ENCODE assay signal across 21 cellular contexts in the genomic region with DNA sequence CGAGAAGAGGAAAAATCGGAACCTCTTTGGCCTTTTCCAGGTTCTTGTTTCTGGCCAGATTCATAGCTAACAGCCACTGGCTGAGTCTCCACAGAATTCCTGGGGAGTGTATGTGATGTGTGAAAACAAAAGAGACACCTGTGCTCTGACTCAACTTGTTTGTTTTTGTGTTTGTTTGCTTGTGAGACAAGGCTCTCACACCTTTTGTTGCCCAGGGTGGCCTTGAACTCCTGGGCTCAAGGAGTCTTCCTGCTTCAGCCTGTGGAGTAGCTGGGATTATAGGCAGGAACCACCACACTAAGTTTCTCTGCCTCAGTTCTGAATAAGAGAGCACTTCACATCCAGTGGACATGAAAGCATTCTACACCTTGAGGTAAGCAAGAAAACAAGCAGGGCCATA. TPM values are rescaled to one million over a fixed set of nuclear protein-coding genes. Genes with fewer than 3 reads are reported as not detected.
DNase-seq lines count a peak whose midpoint lies in the region; ATAC-seq and TF ChIP-seq lines count a peak whose summit lies in the region.
"Had no signal": no experiment of that assay in that cellular context is flagged by ENCODE, and none has a peak within 500 bp of the region (broad histone marks: within the 10 kb centered on the region; RNA-seq: fewer than 3 reads in every experiment).

No MANE protein-coding gene starts in this region.

- peaks cover 13% of the 10 kb centered on the region for H3K4me1 ChIP-seq in CD8-positive, alpha-beta memory T cell (ENCODE audit: insufficient read depth, low read length)
- peaks cover 22% of the 10 kb centered on the region for H3K4me1 ChIP-seq in GM23338 (ENCODE audit: insufficient read depth)
- no peaks in the 10 kb centered on the region for H3K4me1 ChIP-seq in PC-9 (replicated peaks; ENCODE audit: insufficient read depth)
- no peaks in the 10 kb centered on the region for H3K4me1 ChIP-seq in mucosa of descending colon (ENCODE audit: low read depth)
- H3K4me1 ChIP-seq: SJSA1 had no signal

- H3F3A ChIP-seq in GM23338 (replicated peaks; ENCODE audit: low read depth) (peaks cover 11% of the 10 kb centered on the region), PC-9 (ENCODE audit: insufficient read depth, low read depth) (no peaks in the 10 kb centered on the region)

- intact Hi-C loops in PC-9 (cut with micrococcal nuclease; ENCODE audit: unreplicated experiment) (no loop called here), mucosa of descending colon (cut with DNase I, micrococcal nuclease) (no loop called here)

- H3K4me2 ChIP-seq in GM23338 = peak overlapping the region; percentile 15; the same call in 1 of the 2 replicates
- no peak overlapping the region for H3K4me2 ChIP-seq in PC-9

- no peaks in the 10 kb centered on the region for H3K36me3 ChIP-seq in CD8-positive, alpha-beta memory T cell (ENCODE audit: insufficient read depth, low read length)
- H3K36me3 ChIP-seq in GM23338 (ENCODE audit: insufficient read depth) = no peaks in the 10 kb centered on the region
- H3K36me3 ChIP-seq in PC-9 (ENCODE audit: low read depth) = no peaks in the 10 kb centered on the region
- no peaks in the 10 kb centered on the region for H3K36me3 ChIP-seq in mucosa of descending colon (ENCODE audit: low read depth)
- H3K36me3 ChIP-seq: SJSA1 had no signal

- H3K27me3 ChIP-seq in CD8-positive, alpha-beta memory T cell (ENCODE audit: insufficient read depth, low read length, poor library complexity, severe bottlenecking) = no peaks in the 10 kb centered on the region
- no peaks in the 10 kb centered on the region for H3K27me3 ChIP-seq in GM23338 (ENCODE audit: insufficient read depth)
- peaks cover 12% of the 10 kb centered on the region; the same call in 1 of the 2 replicates for H3K27me3 ChIP-seq in PC-9 (ENCODE audit: insufficient read depth, low read depth)
- H3K27me3 ChIP-seq: SJSA1 had no signal

- ATAC-seq in GM23338 (no peak), HG02763 (IDR thresholded peaks at IDR 0.05; ENCODE audit: unreplicated experiment) (no peak), mucosa of descending colon (no peak)
- ATAC-seq: Panc1 had no signal

- H3K27ac ChIP-seq in CD8-positive, alpha-beta memory T cell (ENCODE audit: low read depth, low read length) = no peak overlapping the region
- H3K27ac ChIP-seq in GM23338 (ENCODE audit: low read depth) = no peak overlapping the region
- no peak overlapping the region for H3K27ac ChIP-seq in PC-9
- H3K27ac ChIP-seq: C4-2B, SJSA1 had no signal

- H3K4me1 Mint-ChIP-seq in CD8-positive, alpha-beta memory T cell = peaks cover 16 to 28% (median 18%) of the 10 kb centered on the region in 3 donors
- peaks cover 46% of the 10 kb centered on the region for H3K4me1 Mint-ChIP-seq in GM23338
- no peaks in the 10 kb centered on the region for H3K4me1 Mint-ChIP-seq in neural crest cell

- DNase-seq in CD8-positive, alpha-beta memory T cell = no peak
- DNase-seq in GM23338 (ENCODE audit: low spot score) = no peak
- DNase-seq in PC-9 = no peak
- no peak for DNase-seq in neural crest cell (ENCODE audit: low read depth, low spot score)
- DNase-seq in KBM-7 = no peak
- DNase-seq in mucosa of descending colon = no peak
- DNase-seq in foreskin melanocyte = no peak
- DNase-seq: DMS 273 treated with DMSO at 0.1 percent for 48 hours, GF-D8, H7, KG1, NCI-H1105 treated with DMSO at 0.1 percent for 48 hours, NCI-H1694, NCI-H2081 treated with DMSO at 0.1 percent for 48 hours, NCI-H524 treated with DMSO at 0.1 percent for 48 hours, T-helper 2 cell had no signal

- H3K9me3 Mint-ChIP-seq in CD8-positive, alpha-beta memory T cell = peaks cover 0 to 2% (median 0%) of the 10 kb centered on the region in 5 donors
- H3K9me3 Mint-ChIP-seq in GM23338 = peaks cover 5% of the 10 kb centered on the region; the same call in 2 of the 3 replicates
- H3K9me3 Mint-ChIP-seq in neural crest cell = peaks cover 3% of the 10 kb centered on the region

- H2AFZ ChIP-seq in GM23338 (peak overlapping the region; percentile 49; the same call in 1 of the 2 replicates), PC-9 (peak overlapping the region; percentile 9; the same call in 1 of the 2 replicates)

- no peaks in the 10 kb centered on the region for H4K20me1 ChIP-seq in GM23338 (replicated peaks; ENCODE audit: insufficient read depth)
- H4K20me1 ChIP-seq in PC-9 (ENCODE audit: insufficient read depth) = no peaks in the 10 kb centered on the region

- POLR2A ChIA-PET in CD8-positive, alpha-beta memory T cell (lab: Charles Lee) = no interaction called here
- POLR2A ChIA-PET in PC-9 (lab: Charles Lee; ENCODE audit: unreplicated experiment) = no interaction called here

- H3K36me3 Mint-ChIP-seq in CD8-positive, alpha-beta memory T cell = no peaks in the 10 kb centered on the region
- peaks cover 4% of the 10 kb centered on the region; the same call in 2 of the 3 replicates for H3K36me3 Mint-ChIP-seq in GM23338 (ENCODE audit: low read depth)
- no peaks in the 10 kb centered on the region for H3K36me3 Mint-ChIP-seq in neural crest cell (ENCODE audit: low read depth)

- no peak overlapping the region for H3K4me3 Mint-ChIP-seq in CD8-positive, alpha-beta memory T cell
- H3K4me3 Mint-ChIP-seq in GM23338 (no peak overlapping the region), neural crest cell (no peak overlapping the region)

- TF ChIP-seq CTCF in GM23338 (conservative IDR thresholded peaks at IDR 0.05; ENCODE audit: low read depth in 2 of 2) (no peak), PC-9 (conservative IDR thresholded peaks at IDR 0.05) (no peak), neural crest cell (conservative IDR thresholded peaks at IDR 0.05) (no peak), mucosa of descending colon (IDR thresholded peaks at IDR 0.05) (no peak)

- peak overlapping the region in 7 of 8 donors; percentile 5 to 58 (median 34) for H3K27ac Mint-ChIP-seq in CD8-positive, alpha-beta memory T cell
- H3K27ac Mint-ChIP-seq in GM23338 (peak overlapping the region; percentile 67; the same call in 1 of the 2 replicates), neural crest cell (ENCODE audit: unreplicated experiment) (peak overlapping the region; percentile 15)

- H3K9me2 ChIP-seq in GM23338 (ENCODE audit: insufficient read depth) (peaks cover 10% of the 10 kb centered on the region; the same call in 1 of the 2 replicates), PC-9 (ENCODE audit: insufficient read depth) (no peaks in the 10 kb centered on the region)

- H3K79me2 ChIP-seq in GM23338 (replicated peaks; ENCODE audit: insufficient read depth) (no peaks in the 10 kb centered on the region), PC-9 (ENCODE audit: low read depth) (no peaks in the 10 kb centered on the region)

- no peaks in the 10 kb centered on the region for H3K27me3 Mint-ChIP-seq in CD8-positive, alpha-beta memory T cell
- H3K27me3 Mint-ChIP-seq in GM23338 (ENCODE audit: insufficient read depth, low read depth, poor library complexity) = peaks cover 4% of the 10 kb centered on the region
- no peaks in the 10 kb centered on the region for H3K27me3 Mint-ChIP-seq in neural crest cell (ENCODE audit: low read depth)

- CTCF ChIA-PET in CD8-positive, alpha-beta memory T cell (lab: Charles Lee) = no interaction called here
- CTCF ChIA-PET in PC-9 (lab: Charles Lee) = interaction anchor here (1.2 kb wide), 1 partner anchor 96 kb away, joined by 4 read pairs; no protein-coding TSS in a partner anchor

- in situ Hi-C loops in KBM-7 (cut with MboI; ENCODE audit: low pct_unique_long_range_greater_than_20kb, low sequenced_read_pairs) = no loop called here

- no peaks in the 10 kb centered on the region for H3K9me3 ChIP-seq in CD8-positive, alpha-beta memory T cell (ENCODE audit: low read length)
- H3K9me3 ChIP-seq in PC-9 (ENCODE audit: insufficient read depth, low read depth) = no peaks in the 10 kb centered on the region
- no peaks in the 10 kb centered on the region for H3K9me3 ChIP-seq in mucosa of descending colon
- H3K9me3 ChIP-seq: SJSA1 had no signal

- H3K4me3 ChIP-seq in CD8-positive, alpha-beta memory T cell (ENCODE audit: low read length) = no peak overlapping the region
- no peak overlapping the region for H3K4me3 ChIP-seq in GM23338
- no peak overlapping the region for H3K4me3 ChIP-seq in PC-9
- H3K4me3 ChIP-seq in mucosa of descending colon = no peak overlapping the region
- H3K4me3 ChIP-seq: SJSA1 had no signal

- BruUV-seq in PC-9 (replicated peaks; lab: Mats Ljungman, UMichigan) = no TSS peak

TF ChIP-seq in GM23338, 12 proteins besides CTCF, POLR2A, EP300 and RAD21 (continues in another document):
- TF ChIP-seq EZH2 (IDR thresholded peaks at IDR 0.05; ENCODE audit: low read depth, unreplicated experiment) (no peak), EZH2phosphoT487 (IDR thresholded peaks at IDR 0.05; ENCODE audit: unreplicated experiment) (no peak)
- TF ChIP-seq, protein P1, sequence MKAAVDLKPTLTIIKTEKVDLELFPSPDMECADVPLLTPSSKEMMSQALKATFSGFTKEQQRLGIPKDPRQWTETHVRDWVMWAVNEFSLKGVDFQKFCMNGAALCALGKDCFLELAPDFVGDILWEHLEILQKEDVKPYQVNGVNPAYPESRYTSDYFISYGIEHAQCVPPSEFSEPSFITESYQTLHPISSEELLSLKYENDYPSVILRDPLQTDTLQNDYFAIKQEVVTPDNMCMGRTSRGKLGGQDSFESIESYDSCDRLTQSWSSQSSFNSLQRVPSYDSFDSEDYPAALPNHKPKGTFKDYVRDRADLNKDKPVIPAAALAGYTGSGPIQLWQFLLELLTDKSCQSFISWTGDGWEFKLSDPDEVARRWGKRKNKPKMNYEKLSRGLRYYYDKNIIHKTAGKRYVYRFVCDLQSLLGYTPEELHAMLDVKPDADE (IDR thresholded peaks at IDR 0.05) = no peak

RNA-seq across cellular contexts. Expression of a gene that starts 22.7 kb away (rescaled TPM):
- total RNA-seq in CD8-positive, alpha-beta memory T cell = not detected
- not detected for polyA plus RNA-seq in CD8-positive, alpha-beta memory T cell
- 0.90 TPM in 1 of 2 replicates, not detected in the other for total RNA-seq in GM23338 (2014; rRNA removed; shearing (Covaris generic))
- 0.68 and 1.2 TPM in 2 replicates for polyA plus RNA-seq in GM23338 (2016; fragmentation: Nextera tagmentation; extraction: Ambion mirVana)
- 14.6 and 18.9 TPM in 2 replicates for total RNA-seq in PC-9 (2021)
- total RNA-seq in neural crest cell = not detected in 2 replicates
- 10 to 100 TPM; 10.7 to 43.1 (median 25.0) TPM for total RNA-seq in mucosa of descending colon

RNA-seq across cellular contexts. Expression of a gene that starts 27.3 kb away (rescaled TPM):
- total RNA-seq in CD8-positive, alpha-beta memory T cell = under 1 TPM; 0.18 to 0.71 TPM
- polyA plus RNA-seq in CD8-positive, alpha-beta memory T cell = not detected
- not detected in 2 replicates for total RNA-seq in GM23338 (2014; rRNA removed; shearing (Covaris generic))
- 0.31 TPM in 1 of 2 replicates, not detected in the other for polyA plus RNA-seq in GM23338 (2016; fragmentation: Nextera tagmentation; extraction: Ambion mirVana)
- total RNA-seq in PC-9 (2021) (not detected in 2 replicates), neural crest cell (not detected in 2 replicates), mucosa of descending colon (not detected)
- total RNA-seq: Daoy, H7, SJSA1 had no signal

RNA-seq across cellular contexts. Expression of a gene that starts 57.9 kb away (rescaled TPM):
- 1 to 10 TPM; 6.1 to 7.9 TPM for total RNA-seq in CD8-positive, alpha-beta memory T cell
- 4.3 TPM for polyA plus RNA-seq in CD8-positive, alpha-beta memory T cell
- 94.8 and 104 TPM in 2 replicates for total RNA-seq in GM23338 (2014; rRNA removed; shearing (Covaris generic))
- polyA plus RNA-seq in GM23338 (2016; fragmentation: Nextera tagmentation; extraction: Ambion mirVana) = 62.7 and 87.0 TPM in 2 replicates
- total RNA-seq in PC-9 (2021) (56.9 and 64.8 TPM in 2 replicates), neural crest cell (64.2 and 66.1 TPM in 2 replicates), mucosa of descending colon (10 to 100 TPM in 1 of 3 donors, 1 to 10 TPM in 2; 3.7 to 30.9 (median 7.6) TPM)

Comparison
In these comparisons a context has a peak if more than half of its experiments do, and no peak if none do; other contexts are left out.
1. H3K27ac Mint-ChIP-seq: peak in every context shown above with its lines; median percentile 67 in GM23338; 34 in CD8-positive, alpha-beta memory T cell; 15 in neural crest cell.